ENCODE assay signal across 17 cellular contexts in genomic region chr18:63346031-63346430, GRCh38. TPM values are rescaled to one million over a fixed set of nuclear protein-coding genes. Genes with fewer than 3 reads are reported as not detected.
DNase-seq lines count a peak whose midpoint lies in the region; ATAC-seq, FAIRE-seq and TF ChIP-seq lines count a peak whose summit lies in the region.
"Had no signal": no experiment of that assay in that cellular context is flagged by ENCODE, and none has a peak within 500 bp of the region (broad histone marks: within the 10 kb centered on the region; RNA-seq: fewer than 3 reads in every experiment).

No MANE protein-coding gene starts in this region.

- no peak for TF ChIP-seq EP300 in upper lobe of left lung (IDR thresholded peaks at IDR 0.05)

- TF ChIP-seq CTCF in AG10803 (conservative IDR thresholded peaks at IDR 0.05; ENCODE audit: low read length) (no peak), RWPE1 (conservative IDR thresholded peaks at IDR 0.05; ENCODE audit: low read depth) (no peak), foreskin keratinocyte (conservative IDR thresholded peaks at IDR 0.05) (no peak), prostate gland (IDR thresholded peaks at IDR 0.05) (no peak), upper lobe of left lung (IDR thresholded peaks at IDR 0.05) (no peak), pancreas (IDR thresholded peaks at IDR 0.05) (no peak), GM10266 (IDR thresholded peaks at IDR 0.05; ENCODE audit: control insufficient read depth, insufficient read depth, low read depth, missing control alignments) (no peak), left lung (IDR thresholded peaks at IDR 0.05) (no peak)

- CTCF ChIA-PET in RWPE1 (lab: Yijun Ruan, JAX): interaction anchor here (0.5 to 1.1 kb wide), 2 partner anchors 23 to 630 kb away, joined by 3 read pairs; partner anchors contain the start of gene PHLPP1

- intact Hi-C loops in prostate gland (cut with DNase I) (no loop called here), pancreas (cut with DNase I) (no loop called here), left lung (cut with DNase I) (loop anchor here in 1 of 2 donors (10.0 kb wide), 1 partner anchor 89 kb away; no protein-coding TSS in a partner anchor)

- TF ChIP-seq POLR2A in prostate gland (IDR thresholded peaks at IDR 0.05) (no peak), upper lobe of left lung (IDR thresholded peaks at IDR 0.05) (no peak)

- H3K9me3 ChIP-seq in prostate gland (no peaks in the 10 kb centered on the region), upper lobe of left lung (no peaks in the 10 kb centered on the region), pancreas (no peaks in the 10 kb centered on the region), left lung (no peaks in the 10 kb centered on the region)

- H3K27me3 ChIP-seq in foreskin keratinocyte: no peaks in the 10 kb centered on the region
- no peaks in the 10 kb centered on the region for H3K27me3 ChIP-seq in prostate gland (replicated peaks; ENCODE audit: insufficient read depth)
- H3K27me3 ChIP-seq in upper lobe of left lung: no peaks in the 10 kb centered on the region
- no peaks in the 10 kb centered on the region for H3K27me3 ChIP-seq in pancreas
- H3K27me3 ChIP-seq in left lung: no peaks in the 10 kb centered on the region
- H3K27me3 ChIP-seq: brain microvascular endothelial cell, neural progenitor cell had no signal

- no peak overlapping the region for H3K4me3 ChIP-seq in AG10803 (ENCODE audit: low read length)
- H3K4me3 ChIP-seq in prostate gland: no peak overlapping the region
- no peak overlapping the region for H3K4me3 ChIP-seq in upper lobe of left lung
- H3K4me3 ChIP-seq in pancreas: no peak overlapping the region
- no peak overlapping the region for H3K4me3 ChIP-seq in left lung
- H3K4me3 ChIP-seq: neural progenitor cell had no signal

- FAIRE-seq in pancreas (lab: Jason Lieb, UNC): no peak
- FAIRE-seq: GM12892, urothelium cell line had no signal

- H3K4me1 ChIP-seq in foreskin keratinocyte (peaks cover 25% of the 10 kb centered on the region), prostate gland (replicated peaks) (no peaks in the 10 kb centered on the region), upper lobe of left lung (peaks cover 0 to 5% (median 0%) of the 10 kb centered on the region in 4 donors), pancreas (no peaks in the 10 kb centered on the region), left lung (no peaks in the 10 kb centered on the region)
- H3K4me1 ChIP-seq: neural progenitor cell had no signal

- POLR2A ChIA-PET in RWPE1 (lab: Yijun Ruan, JAX; ENCODE audit: low non-redundant PET): no interaction called here

- 12% methylated on average over 7 of the region's 7 CpGs for WGBS in prostate gland
- WGBS in upper lobe of left lung, 2 donors: 66 to 90% methylated on average over 5 to 7 of the region's 7 CpGs
- 62 to 72% methylated on average over 7 of the region's 7 CpGs for WGBS in pancreas, 2 donors

- H3K27ac ChIP-seq in RWPE1 (peak overlapping the region; percentile 95), foreskin keratinocyte (peak overlapping the region; percentile 90), prostate gland (peak overlapping the region; percentile 4 to 64), upper lobe of left lung (no peak overlapping the region), pancreas (no peak overlapping the region), left lung (no peak overlapping the region)
- H3K27ac ChIP-seq: brain microvascular endothelial cell, neural progenitor cell had no signal

- ATAC-seq in foreskin keratinocyte (peak; percentile 85), upper lobe of left lung (ENCODE audit: low FRiP score in 2 of 2) (no peak), pancreas (no peak), left lung (no peak)

- DNase-seq in AG10803 (ENCODE audit: low read depth) (peak; percentile 52), RWPE1 (ENCODE audit: low spot score) (peak; percentile 78), foreskin keratinocyte (peak; percentile 89 to 94), prostate gland (ENCODE audit: low spot score) (peak; percentile 81), upper lobe of left lung (no peak), pancreas (no peak), GM10266 (ENCODE audit: extremely low spot score) (no peak), left lung (no peak)
- DNase-seq: ACHN; brain microvascular endothelial cell; effector CD4-positive, alpha-beta T cell; mesendoderm; NCI-H2171 treated with DMSO at 0.1 percent for 48 hours; SHP77 treated with DMSO at 0.1 percent for 48 hours had no signal

- H3K36me3 ChIP-seq in prostate gland (peaks cover 0 to 4% of the 10 kb centered on the region in 2 donors), upper lobe of left lung (peaks cover 27 to 98% (median 64%) of the 10 kb centered on the region in 4 donors), pancreas (peaks cover 3 to 40% (median 12%) of the 10 kb centered on the region in 3 donors), left lung (peaks cover 0 to 95% of the 10 kb centered on the region in 2 donors)
- H3K36me3 ChIP-seq: neural progenitor cell had no signal

RNA-seq across cellular contexts. Expression of gene KDSR, which starts 21.0 kb away (rescaled TPM):
- total RNA-seq in foreskin keratinocyte: 50.9 and 55.8 TPM in 2 replicates
- polyA plus RNA-seq in foreskin keratinocyte: 32.7 and 36.9 TPM in 2 replicates
- total RNA-seq in prostate gland: 10 to 100 TPM; 46.1 to 52.3 TPM
- 10 to 100 TPM; 26.2 to 68.8 (median 45.2) TPM for total RNA-seq in upper lobe of left lung
- 10 to 100 TPM; 18.0 to 37.2 (median 23.3) TPM for total RNA-seq in pancreas
- polyA plus RNA-seq in pancreas: 10 to 100 TPM in 1 of 2 donors, 1 to 10 TPM in 1; 4.8 to 12.4 TPM
- 10 to 100 TPM; 62.5 to 70.2 TPM for total RNA-seq in left lung

RNA-seq across cellular contexts. Expression of gene BCL2, which starts 26.5 kb away (rescaled TPM):
- total RNA-seq in foreskin keratinocyte (0.99 and 1.9 TPM in 2 replicates), prostate gland (10 to 100 TPM; 14.8 to 38.4 TPM), upper lobe of left lung (10 to 100 TPM in 4 of 6 donors, 1 to 10 TPM in 2; 5.9 to 19.9 (median 11.4) TPM), pancreas (1 to 10 TPM; 3.2 to 9.0 (median 4.5) TPM), left lung (1 to 10 TPM; 6.3 to 8.7 TPM)
- polyA plus RNA-seq in foreskin keratinocyte (0.35 and 0.69 TPM in 2 replicates), pancreas (1 to 10 TPM; 1.9 to 2.0 TPM)

Comparison
In these comparisons a context has a peak if more than half of its experiments do, and no peak if none do; other contexts are left out.
1. DNase-seq: peak in AG10803 (single experiment), RWPE1 (single experiment), foreskin keratinocyte (2 of 2) and prostate gland (single experiment); none in upper lobe of left lung (0 of 2), pancreas (0 of 6), GM10266 (single experiment) and left lung (0 of 2).
2. H3K27ac ChIP-seq: peak in RWPE1 (single experiment), foreskin keratinocyte (single experiment) and prostate gland (2 of 2); none in upper lobe of left lung (0 of 4), pancreas (0 of 4) and left lung (0 of 2).